In genomic region chr18:25281522-25281921, GRCh38 we compare ENCODE assay signal across 20 cellular contexts.
"Had no signal": no experiment of that assay in that cellular context is flagged by ENCODE, and none has a peak within 500 bp of the region (broad histone marks: within the 10 kb centered on the region; RNA-seq: fewer than 3 reads in every experiment).

No MANE protein-coding gene starts in this region.

- H3K36me3 ChIP-seq: adrenal gland, tibial artery, uterus, WERI-Rb-1 had no signal

- H3K27me3 Mint-ChIP-seq: memory B cell had no signal

- H3K4me3 Mint-ChIP-seq: activated T-helper 1 cell treated with anti-CD3 and anti-CD28 coated beads, Interleukin-12 subunit alpha, Interleukin-12 subunit beta, Interleukin-2, Interleukin-4 antibody, amounts not matched to agents 30 ng/mL and 10 ng/mL and 1 ng/mL, durations not matched to agents 14 hours and 24 hours and 36 hours; effector memory CD8-positive, alpha-beta T cell; memory B cell; neural crest cell had no signal

- DNase-seq: activated CD4-positive, alpha-beta T cell treated with anti-CD3 and anti-CD28 coated beads, Interleukin-2, amount 50 U/mL, for 48 hours; activated gamma-delta T cell treated with Interleukin-2 at 50 U/mL for 16 hours; activated T-cell treated with anti-CD3 and anti-CD28 coated beads for 4 hours; adrenal gland; effector memory CD8-positive, alpha-beta T cell; foreskin melanocyte; glutamatergic neuron; kidney; retina; stimulated activated naive CD8-positive, alpha-beta T cell treated with anti-CD3 and anti-CD28 coated beads, Interleukin-15, Interleukin-2, amounts not matched to agents 100 U/mL and 50 U/mL, for 24 hours; substantia nigra; T-helper 1 cell; T-helper 9 cell; tibial artery; WERI-Rb-1 had no signal

- H3K27ac Mint-ChIP-seq: activated naive CD4-positive, alpha-beta T cell treated with anti-CD3 and anti-CD28 coated beads, Interleukin-2, amount 50 U/mL, for 72 hours; activated T-helper 1 cell treated with anti-CD3 and anti-CD28 coated beads, Interleukin-12 subunit alpha, Interleukin-12 subunit beta, Interleukin-2, Interleukin-4 antibody, amounts not matched to agents 30 ng/mL and 10 ng/mL and 1 ng/mL, durations not matched to agents 14 hours and 24 hours and 36 hours; effector memory CD8-positive, alpha-beta T cell; memory B cell had no signal

- H3K4me1 Mint-ChIP-seq: memory B cell had no signal

- H3K27me3 ChIP-seq: adrenal gland, tibial artery, uterus had no signal

- H3K4me3 ChIP-seq: adrenal gland, tibial artery, uterus had no signal

- H3K36me3 Mint-ChIP-seq: activated naive CD4-positive, alpha-beta T cell treated with anti-CD3 and anti-CD28 coated beads, Interleukin-2, amount 50 U/mL, for 72 hours; memory B cell had no signal

- H3K9me3 Mint-ChIP-seq: activated naive CD4-positive, alpha-beta T cell treated with anti-CD3 and anti-CD28 coated beads, Interleukin-2, amount 50 U/mL, for 72 hours; activated T-helper 1 cell treated with anti-CD3 and anti-CD28 coated beads, Interleukin-12 subunit alpha, Interleukin-12 subunit beta, Interleukin-2, Interleukin-4 antibody, amounts not matched to agents 30 ng/mL and 10 ng/mL and 1 ng/mL, durations not matched to agents 14 hours and 24 hours and 36 hours; memory B cell; neural crest cell had no signal

- H3K9me3 ChIP-seq: adrenal gland, tibial artery, uterus had no signal

- H3K27ac ChIP-seq: adrenal gland, tibial artery, WERI-Rb-1 had no signal
